21 cellular contexts compared by ENCODE assay signal in the genomic region with DNA sequence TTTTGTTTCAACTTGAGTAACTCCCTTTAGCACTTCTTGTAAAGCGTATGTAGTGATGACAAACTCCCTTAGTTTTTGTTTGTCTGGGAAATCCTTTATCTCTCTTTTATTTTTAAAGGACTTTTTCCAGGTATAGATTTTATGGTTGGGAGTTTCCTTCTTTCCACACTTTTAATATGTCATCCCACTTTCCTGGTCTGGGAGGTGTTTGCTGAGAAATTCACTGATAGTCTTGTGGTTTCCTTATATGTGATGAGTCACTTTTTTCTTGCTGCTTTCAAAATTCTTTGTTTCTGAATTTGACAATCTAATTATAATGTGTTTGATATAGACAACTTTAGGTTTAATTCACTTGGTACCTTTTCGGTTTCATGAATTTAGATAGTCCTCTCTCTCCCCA.
A peak's percentile ranks its signal among the peaks of the same experiment; 100 is the strongest.
DNase-seq lines count a peak whose midpoint lies in the region; ATAC-seq and TF ChIP-seq lines count a peak whose summit lies in the region.
"Had no signal": no experiment of that assay in that cellular context is flagged by ENCODE, and none has a peak within 500 bp of the region (broad histone marks: within the 10 kb centered on the region; RNA-seq: fewer than 3 reads in every experiment).

No MANE protein-coding gene starts in this region.

- no peaks in the 10 kb centered on the region for H3K9me3 Mint-ChIP-seq in WTC11

- peaks cover 23% of the 10 kb centered on the region for H3K4me1 Mint-ChIP-seq in WTC11

- no peaks in the 10 kb centered on the region for H3K27me3 Mint-ChIP-seq in WTC11 (ENCODE audit: low read depth)

- CTCF ChIA-PET in WTC11 (lab: Charles Lee) = no interaction called here

- POLR2A ChIA-PET in WTC11 (lab: Charles Lee) = no interaction called here

- no peak overlapping the region for H3K4me3 ChIP-seq in kidney epithelial cell (ENCODE audit: low read depth, low read length)
- H3K4me3 ChIP-seq: BLaER1, heart right ventricle, ovary, stomach had no signal

- no peak overlapping the region for H3K27ac Mint-ChIP-seq in WTC11
- H3K27ac Mint-ChIP-seq: activated naive CD8-positive, alpha-beta T cell had no signal

- TF ChIP-seq CTCF in kidney epithelial cell (IDR thresholded peaks at IDR 0.05; ENCODE audit: insufficient read depth, low read length, poor library complexity, severe bottlenecking) (no peak), WTC11 (IDR thresholded peaks at IDR 0.05) (no peak), GM20000 (IDR thresholded peaks at IDR 0.05; ENCODE audit: extremely low read depth, missing control alignments) (no peak)

- no peaks in the 10 kb centered on the region for H3K27me3 ChIP-seq in kidney epithelial cell (ENCODE audit: control insufficient read depth, insufficient read depth, low read length)
- H3K27me3 ChIP-seq: BLaER1, ovary, stomach had no signal

- ATAC-seq in WTC11 (no peak), GM18868 (IDR thresholded peaks at IDR 0.05; ENCODE audit: unreplicated experiment) (no peak)
- ATAC-seq: heart right ventricle, left cardiac atrium had no signal

- no peak overlapping the region for H3K4me3 Mint-ChIP-seq in WTC11
- H3K4me3 Mint-ChIP-seq: activated naive CD8-positive, alpha-beta T cell had no signal

- H3K36me3 ChIP-seq in kidney epithelial cell (ENCODE audit: control insufficient read depth, insufficient read depth, low read length) = no peaks in the 10 kb centered on the region
- H3K36me3 ChIP-seq: BLaER1, heart right ventricle, ovary, stomach had no signal

- DNase-seq in EL (peak; percentile 64), M059J (ENCODE audit: low read depth) (peak; percentile 68), astrocyte of the hippocampus (ENCODE audit: low read depth, low spot score) (peak; percentile 48), kidney epithelial cell (ENCODE audit: low read depth) (peak; percentile 48), WTC11 (ENCODE audit: low spot score) (no peak), GM20000 (ENCODE audit: low spot score) (no peak), HUDEP-2 (lab: John Stamatoyannopoulos, UW; ENCODE audit: unreplicated experiment in 76 of 76) (no peak)
- DNase-seq: activated CD4-positive, alpha-beta T cell treated with anti-CD3 and anti-CD28 coated beads for 4 hours; activated T-cell treated with anti-CD3 and anti-CD28 coated beads for 4 hours; DMS53; heart right ventricle; left cardiac atrium; MM.1S; NCI-H2081 treated with DMSO at 0.1 percent for 48 hours; NCI-H748 treated with DMSO at 0.1 percent for 48 hours; ovary; SHP77; stomach had no signal

- H3K36me3 Mint-ChIP-seq in WTC11 = no peaks in the 10 kb centered on the region
- H3K36me3 Mint-ChIP-seq: activated naive CD8-positive, alpha-beta T cell had no signal

TF ChIP-seq in WTC11, 78 proteins besides CTCF, POLR2A, EP300 and RAD21:
- TF ChIP-seq, protein P1, sequence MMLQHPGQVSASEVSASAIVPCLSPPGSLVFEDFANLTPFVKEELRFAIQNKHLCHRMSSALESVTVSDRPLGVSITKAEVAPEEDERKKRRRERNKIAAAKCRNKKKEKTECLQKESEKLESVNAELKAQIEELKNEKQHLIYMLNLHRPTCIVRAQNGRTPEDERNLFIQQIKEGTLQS (CRISPR knock-in tag; conservative IDR thresholded peaks at IDR 0.05) = no peak
- TF ChIP-seq FOXJ3 (CRISPR knock-in tag; IDR thresholded peaks at IDR 0.05; ENCODE audit: borderline replicate concordance) (no peak), ZNF396 (CRISPR knock-in tag; IDR thresholded peaks at IDR 0.05; ENCODE audit: borderline replicate concordance) (no peak), JAZF1 (CRISPR knock-in tag; IDR thresholded peaks at IDR 0.05) (no peak), ZNF423 (CRISPR knock-in tag; IDR thresholded peaks at IDR 0.05) (no peak), ZNF219 (CRISPR knock-in tag; IDR thresholded peaks at IDR 0.05; ENCODE audit: borderline replicate concordance) (no peak), NR2C2 (CRISPR knock-in tag; IDR thresholded peaks at IDR 0.05) (no peak), KAT7 (CRISPR knock-in tag; IDR thresholded peaks at IDR 0.05; ENCODE audit: borderline replicate concordance) (no peak), OVOL2 (CRISPR knock-in tag; IDR thresholded peaks at IDR 0.05; ENCODE audit: borderline replicate concordance) (no peak), GRHL2 (CRISPR knock-in tag; IDR thresholded peaks at IDR 0.05; ENCODE audit: insufficient replicate concordance, severe bottlenecking) (no peak), HMGA2 (CRISPR knock-in tag; IDR thresholded peaks at IDR 0.05) (no peak)
- TF ChIP-seq, protein P2, sequence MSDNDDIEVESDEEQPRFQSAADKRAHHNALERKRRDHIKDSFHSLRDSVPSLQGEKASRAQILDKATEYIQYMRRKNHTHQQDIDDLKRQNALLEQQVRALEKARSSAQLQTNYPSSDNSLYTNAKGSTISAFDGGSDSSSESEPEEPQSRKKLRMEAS (CRISPR knock-in tag; IDR thresholded peaks at IDR 0.05) = no peak
- TF ChIP-seq, protein P3, sequence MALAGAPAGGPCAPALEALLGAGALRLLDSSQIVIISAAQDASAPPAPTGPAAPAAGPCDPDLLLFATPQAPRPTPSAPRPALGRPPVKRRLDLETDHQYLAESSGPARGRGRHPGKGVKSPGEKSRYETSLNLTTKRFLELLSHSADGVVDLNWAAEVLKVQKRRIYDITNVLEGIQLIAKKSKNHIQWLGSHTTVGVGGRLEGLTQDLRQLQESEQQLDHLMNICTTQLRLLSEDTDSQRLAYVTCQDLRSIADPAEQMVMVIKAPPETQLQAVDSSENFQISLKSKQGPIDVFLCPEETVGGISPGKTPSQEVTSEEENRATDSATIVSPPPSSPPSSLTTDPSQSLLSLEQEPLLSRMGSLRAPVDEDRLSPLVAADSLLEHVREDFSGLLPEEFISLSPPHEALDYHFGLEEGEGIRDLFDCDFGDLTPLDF (CRISPR knock-in tag; IDR thresholded peaks at IDR 0.05) = no peak
- TF ChIP-seq, protein P4, sequence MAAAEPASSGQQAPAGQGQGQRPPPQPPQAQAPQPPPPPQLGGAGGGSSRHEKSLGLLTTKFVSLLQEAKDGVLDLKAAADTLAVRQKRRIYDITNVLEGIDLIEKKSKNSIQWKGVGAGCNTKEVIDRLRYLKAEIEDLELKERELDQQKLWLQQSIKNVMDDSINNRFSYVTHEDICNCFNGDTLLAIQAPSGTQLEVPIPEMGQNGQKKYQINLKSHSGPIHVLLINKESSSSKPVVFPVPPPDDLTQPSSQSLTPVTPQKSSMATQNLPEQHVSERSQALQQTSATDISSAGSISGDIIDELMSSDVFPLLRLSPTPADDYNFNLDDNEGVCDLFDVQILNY (CRISPR knock-in tag; IDR thresholded peaks at IDR 0.05) = no peak
- TF ChIP-seq, protein P5, sequence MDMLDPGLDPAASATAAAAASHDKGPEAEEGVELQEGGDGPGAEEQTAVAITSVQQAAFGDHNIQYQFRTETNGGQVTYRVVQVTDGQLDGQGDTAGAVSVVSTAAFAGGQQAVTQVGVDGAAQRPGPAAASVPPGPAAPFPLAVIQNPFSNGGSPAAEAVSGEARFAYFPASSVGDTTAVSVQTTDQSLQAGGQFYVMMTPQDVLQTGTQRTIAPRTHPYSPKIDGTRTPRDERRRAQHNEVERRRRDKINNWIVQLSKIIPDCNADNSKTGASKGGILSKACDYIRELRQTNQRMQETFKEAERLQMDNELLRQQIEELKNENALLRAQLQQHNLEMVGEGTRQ (CRISPR knock-in tag; IDR thresholded peaks at IDR 0.05) = no peak
TF ChIP-seq in WTC11: peak in this region for 0.

Comparison
In these comparisons a context has a peak if more than half of its experiments do, and no peak if none do; other contexts are left out.
1. DNase-seq: peak in EL (single experiment), M059J (single experiment), astrocyte of the hippocampus (single experiment) and kidney epithelial cell (single experiment); none in WTC11 (single experiment), GM20000 (single experiment) and HUDEP-2 (0 of 76).